ENCODE assay signal across 11 cellular contexts in the genomic region with DNA sequence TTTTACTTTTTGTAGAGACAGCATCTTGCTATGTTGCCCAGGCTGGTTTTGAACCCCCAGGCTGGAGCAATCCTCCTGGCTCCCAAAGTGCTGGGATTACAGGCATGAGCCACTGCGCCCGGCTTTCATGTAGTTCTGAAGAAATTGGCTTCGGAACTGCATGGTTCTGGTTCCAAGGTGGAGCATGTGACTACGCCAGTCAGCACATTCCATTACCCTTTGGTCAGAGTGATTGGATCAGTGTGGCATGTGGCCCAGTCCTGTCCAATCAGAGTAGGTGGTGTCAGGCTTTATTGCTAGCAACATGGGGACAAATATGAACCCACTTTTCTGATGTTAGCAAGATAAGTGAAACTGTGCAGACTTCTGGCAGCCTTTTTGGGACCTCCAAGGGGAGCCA. TPM values are rescaled to one million over a fixed set of nuclear protein-coding genes. Genes with fewer than 3 reads are reported as not detected.
DNase-seq lines count a peak whose midpoint lies in the region; ATAC-seq and TF ChIP-seq lines count a peak whose summit lies in the region.
"Had no signal": no experiment of that assay in that cellular context is flagged by ENCODE, and none has a peak within 500 bp of the region (broad histone marks: within the 10 kb centered on the region; RNA-seq: fewer than 3 reads in every experiment).

No MANE protein-coding gene starts in this region.

- H3K4me3 ChIP-seq in body of pancreas: no peak overlapping the region

- H3K27me3 Mint-ChIP-seq in stimulated activated naive B cell treated with anti-CD40 and anti-IgM and Interleukin-4, amounts not matched to agents 10 μg/mL and 1 μg/mL and 100 μg/mL, for 72 hours: peaks cover 37 to 52% of the 10 kb centered on the region in 2 donors

- H3K4me1 Mint-ChIP-seq in stimulated activated naive B cell treated with anti-CD40 and anti-IgM and Interleukin-4, amounts not matched to agents 10 μg/mL and 1 μg/mL and 100 μg/mL, for 72 hours: no peaks in the 10 kb centered on the region

- peaks cover 32% of the 10 kb centered on the region for H3K4me1 ChIP-seq in body of pancreas
- H3K4me1 ChIP-seq: Caco-2 had no signal

- H3K36me3 ChIP-seq in body of pancreas (replicated peaks in 1 of 2; ENCODE audit: insufficient read depth in 1 of 2, low read depth in 2 of 2): no peaks in the 10 kb centered on the region

- no peak overlapping the region for H3K4me3 Mint-ChIP-seq in stimulated activated naive B cell treated with anti-CD40 and anti-IgM and Interleukin-4, amounts not matched to agents 10 μg/mL and 1 μg/mL and 100 μg/mL, for 72 hours
- H3K4me3 Mint-ChIP-seq: nephron had no signal

- H3K9me3 Mint-ChIP-seq in stimulated activated naive B cell treated with anti-CD40 and anti-IgM and Interleukin-4, amounts not matched to agents 10 μg/mL and 1 μg/mL and 100 μg/mL, for 72 hours: no peaks in the 10 kb centered on the region
- H3K9me3 Mint-ChIP-seq: nephron had no signal

- no peaks in the 10 kb centered on the region for H3K9me3 ChIP-seq in body of pancreas
- H3K9me3 ChIP-seq: Caco-2 had no signal

- TF ChIP-seq CTCF in body of pancreas (IDR thresholded peaks at IDR 0.05): no peak

- H3K27me3 ChIP-seq in body of pancreas: no peaks in the 10 kb centered on the region

- no peak for TF ChIP-seq POLR2A in body of pancreas (IDR thresholded peaks at IDR 0.05)

- H3K36me3 Mint-ChIP-seq in stimulated activated naive B cell treated with anti-CD40 and anti-IgM and Interleukin-4, amounts not matched to agents 10 μg/mL and 1 μg/mL and 100 μg/mL, for 72 hours: no peaks in the 10 kb centered on the region

- no peak overlapping the region for H3K27ac Mint-ChIP-seq in stimulated activated naive B cell treated with anti-CD40 and anti-IgM and Interleukin-4, amounts not matched to agents 10 μg/mL and 1 μg/mL and 100 μg/mL, for 72 hours

- H3K27ac ChIP-seq in body of pancreas: peak overlapping the region in 3 of 4 donors; percentile 9 to 62 (median 57)

- 51 to 60% methylated on average over 4 of the region's 4 CpGs for WGBS in body of pancreas, 2 donors

- ATAC-seq in body of pancreas (peak; percentile 68), left cardiac atrium (peak; percentile 71 to 73), sciatic nerve (peak; percentile 79), GM18858 (IDR thresholded peaks at IDR 0.05; ENCODE audit: unreplicated experiment) (no peak)
- no peak for ATAC-seq in stimulated activated naive B cell treated with anti-CD40 and anti-IgM and Interleukin-4, amounts not matched to agents 10 μg/mL and 1 μg/mL and 100 μg/mL, for 72 hours (replicated peaks)

- peak; percentile 88 for DNase-seq in ELR (ENCODE audit: low read depth)
- peak; percentile 65 to 77 (median 72) for DNase-seq in body of pancreas
- DNase-seq in left cardiac atrium: peak; percentile 83
- peak; percentile 86 for DNase-seq in sciatic nerve (ENCODE audit: low spot score)
- DNase-seq in activated CD8-positive, alpha-beta memory T cell treated with anti-CD3 and anti-CD28 coated beads, Interleukin-2, amount 50 U/mL, for 48 hours: no peak
- DNase-seq in HPDE6-E6E7 (ENCODE audit: extremely low spot score): no peak
- no peak for DNase-seq in stimulated activated naive B cell treated with anti-CD40 and anti-IgM and Interleukin-4, amounts not matched to agents 10 μg/mL and 1 μg/mL and 100 μg/mL, for 72 hours
- DNase-seq: Caco-2, NCI-H146 had no signal

- intact Hi-C loops in body of pancreas (cut with DNase I): no loop called here
- intact Hi-C loops in left cardiac atrium (cut with DNase I): no loop called here
- intact Hi-C loops in sciatic nerve (cut with DNase I): no loop called here

RNA-seq across cellular contexts. Expression of a gene that starts 16.3 kb away (rescaled TPM):
- total RNA-seq in body of pancreas (10 to 100 TPM; 12.9 to 14.5 TPM), left cardiac atrium (10 to 100 TPM; 23.4 to 29.1 TPM), sciatic nerve (57.2 TPM)
- total RNA-seq: Caco-2 had no signal

RNA-seq across cellular contexts. Expression of a gene that starts 43.3 kb away (rescaled TPM):
- total RNA-seq in body of pancreas: 1 to 10 TPM in 1 of 2 donors, not detected in 1; 5.6 TPM
- total RNA-seq in left cardiac atrium: 1 to 10 TPM in 1 of 2 donors, under 1 TPM in 1; 0.52 to 2.8 TPM
- 8.4 TPM for total RNA-seq in sciatic nerve
- total RNA-seq: Caco-2 had no signal

Comparison
In these comparisons a context has a peak if more than half of its experiments do, and no peak if none do; other contexts are left out.
1. DNase-seq: peak in ELR (single experiment), body of pancreas (4 of 4), left cardiac atrium (single experiment) and sciatic nerve (single experiment); none in activated CD8-positive, alpha-beta memory T cell treated with anti-CD3 and anti-CD28 coated beads, Interleukin-2, amount 50 U/mL, for 48 hours (single experiment), HPDE6-E6E7 (single experiment) and stimulated activated naive B cell treated with anti-CD40 and anti-IgM and Interleukin-4, amounts not matched to agents 10 μg/mL and 1 μg/mL and 100 μg/mL, for 72 hours (single experiment).
2. ATAC-seq: peak in body of pancreas (single experiment), left cardiac atrium (2 of 2) and sciatic nerve (single experiment); none in stimulated activated naive B cell treated with anti-CD40 and anti-IgM and Interleukin-4, amounts not matched to agents 10 μg/mL and 1 μg/mL and 100 μg/mL, for 72 hours (0 of 2) and GM18858 (single experiment).